In the genomic region with DNA sequence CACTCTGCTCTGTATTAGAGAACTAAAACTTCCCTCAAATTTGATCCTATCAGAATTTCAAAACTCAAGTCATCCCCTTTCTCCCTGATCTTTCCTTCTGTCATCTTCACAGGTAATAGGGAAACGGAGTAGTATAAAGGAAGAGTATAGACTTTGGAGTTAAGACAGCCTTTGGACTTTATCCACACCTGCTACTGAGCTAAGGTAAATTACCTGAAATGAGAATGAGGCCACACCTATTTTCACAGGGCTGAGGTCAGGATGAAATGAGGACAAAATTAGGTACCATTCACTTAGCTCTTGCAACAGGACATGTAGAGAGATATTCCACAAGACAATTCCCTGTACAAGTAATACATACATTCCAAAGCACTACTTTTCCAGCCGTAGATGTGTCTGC, we compare ENCODE assay signal across 21 cellular contexts.
A peak's percentile ranks its signal among the peaks of the same experiment; 100 is the strongest.
DNase-seq lines count a peak whose midpoint lies in the region; ATAC-seq and TF ChIP-seq lines count a peak whose summit lies in the region.
"Had no signal": no experiment of that assay in that cellular context is flagged by ENCODE, and none has a peak within 500 bp of the region (broad histone marks: within the 10 kb centered on the region; RNA-seq: fewer than 3 reads in every experiment).

No MANE protein-coding gene starts in this region.

- peak overlapping the region; percentile 16; the same call in 1 of the 2 replicates for H3K4me3 ChIP-seq in GM23338
- H3K4me3 ChIP-seq: GM12878, SK-N-MC had no signal

- no peak overlapping the region for H3K27ac ChIP-seq in GM23338 (ENCODE audit: low read depth)
- peak overlapping the region; percentile 77 for H3K27ac ChIP-seq in substantia nigra (ENCODE audit: low read depth, low read length, poor library complexity, severe bottlenecking)
- H3K27ac ChIP-seq: RWPE1, SK-N-MC had no signal

- peak overlapping the region; percentile 70 for H3K4me2 ChIP-seq in GM23338

- H2AFZ ChIP-seq in GM23338: no peak overlapping the region

- H3K4me3 Mint-ChIP-seq in GM23338 (peak overlapping the region; percentile 14; the same call in 1 of the 3 replicates), WTC11 (peak overlapping the region; percentile 3; the same call in 1 of the 2 replicates)
- H3K4me3 Mint-ChIP-seq: CD4-positive, alpha-beta memory T cell; IgD-negative memory B cell had no signal

- H3K27me3 Mint-ChIP-seq in GM23338 (ENCODE audit: insufficient read depth, low read depth, poor library complexity): no peaks in the 10 kb centered on the region
- no peaks in the 10 kb centered on the region for H3K27me3 Mint-ChIP-seq in WTC11 (ENCODE audit: low read depth)
- H3K27me3 Mint-ChIP-seq: CD4-positive, alpha-beta memory T cell; IgD-negative memory B cell had no signal

- H3F3A ChIP-seq in GM23338 (replicated peaks; ENCODE audit: low read depth): no peaks in the 10 kb centered on the region

- no peaks in the 10 kb centered on the region for H3K9me2 ChIP-seq in GM23338 (ENCODE audit: insufficient read depth)

- H3K36me3 Mint-ChIP-seq in GM23338 (ENCODE audit: low read depth) (no peaks in the 10 kb centered on the region), WTC11 (no peaks in the 10 kb centered on the region)

- peaks cover 100% of the 10 kb centered on the region for H3K79me2 ChIP-seq in GM23338 (replicated peaks; ENCODE audit: insufficient read depth)

- TF ChIP-seq CTCF in GM23338 (conservative IDR thresholded peaks at IDR 0.05; ENCODE audit: low read depth in 2 of 2): no peak
- no peak for TF ChIP-seq CTCF in WTC11 (IDR thresholded peaks at IDR 0.05)

- no peaks in the 10 kb centered on the region for H3K27me3 ChIP-seq in GM23338 (ENCODE audit: insufficient read depth)

- peaks cover 76% of the 10 kb centered on the region for H3K4me1 Mint-ChIP-seq in GM23338
- peaks cover 79% of the 10 kb centered on the region for H3K4me1 Mint-ChIP-seq in WTC11

- no peak for DNase-seq in GM23338 (ENCODE audit: low spot score)
- DNase-seq in WTC11 (ENCODE audit: low spot score): no peak
- DNase-seq in left lobe of liver (ENCODE audit: low spot score): no peak
- DNase-seq in substantia nigra (lab: John Stamatoyannopoulos, UW): no peak
- no peak for DNase-seq in NCI-H1092 treated with DMSO at 0.1 percent for 48 hours (lab: John Stamatoyannopoulos, UW)
- DNase-seq in NCI-H446 treated with DMSO at 0.1 percent for 48 hours (lab: John Stamatoyannopoulos, UW): no peak
- DNase-seq: Caco-2; CD4-positive, alpha-beta memory T cell; DMS 273 treated with DMSO at 0.1 percent for 48 hours; DMS79 treated with DMSO at 0.1 percent for 48 hours; NCI-H1417; NCI-H187; NCI-H510A treated with DMSO at 0.1 percent for 48 hours; NCI-H774; NK-92 treated with Interleukin-12 subunit alpha and Interleukin-12 subunit beta, amount 100 ng/mL, for 24 hours; SHP77 treated with DMSO at 0.1 percent for 48 hours had no signal

- peaks cover 98% of the 10 kb centered on the region for H3K4me1 ChIP-seq in GM23338 (ENCODE audit: insufficient read depth)

- no peaks in the 10 kb centered on the region for H3K36me3 ChIP-seq in GM23338 (ENCODE audit: insufficient read depth)

- CTCF ChIA-PET in WTC11 (lab: Charles Lee): interaction anchor here (0.5 to 2.3 kb wide), 4 partner anchors 18 to 310 kb away, joined by 3 to 7 read pairs (median 4); no protein-coding TSS in a partner anchor

- H4K20me1 ChIP-seq in GM23338 (replicated peaks; ENCODE audit: insufficient read depth): peaks cover 51% of the 10 kb centered on the region

- no peak overlapping the region for H3K27ac Mint-ChIP-seq in GM23338
- H3K27ac Mint-ChIP-seq in WTC11: peak overlapping the region; percentile 26
- H3K27ac Mint-ChIP-seq: IgD-negative memory B cell had no signal

- ATAC-seq in GM23338 (no peak), WTC11 (no peak), left lobe of liver (peak; percentile 36), HG02852 (IDR thresholded peaks at IDR 0.05; ENCODE audit: unreplicated experiment) (no peak)
- ATAC-seq: GM12878 had no signal

- H3K9me3 Mint-ChIP-seq in GM23338: no peaks in the 10 kb centered on the region
- H3K9me3 Mint-ChIP-seq in WTC11: no peaks in the 10 kb centered on the region
- H3K9me3 Mint-ChIP-seq: IgD-negative memory B cell had no signal

- POLR2A ChIA-PET in WTC11 (lab: Charles Lee): interaction anchor here (0.6 kb wide), 1 partner anchor 1141 kb away, joined by 3 read pairs; no protein-coding TSS in a partner anchor

TF ChIP-seq in GM23338, 12 proteins besides CTCF, POLR2A, EP300 and RAD21 (continues in another document):
- TF ChIP-seq EZH2 (IDR thresholded peaks at IDR 0.05; ENCODE audit: low read depth, unreplicated experiment) (no peak), STAT1 (IDR thresholded peaks at IDR 0.05; ENCODE audit: unreplicated experiment) (no peak), CREB1 (CRISPR knock-in tag; IDR thresholded peaks at IDR 0.05; ENCODE audit: low read depth) (no peak), EZH2phosphoT487 (IDR thresholded peaks at IDR 0.05; ENCODE audit: unreplicated experiment) (no peak), POLR2AphosphoS5 (IDR thresholded peaks at IDR 0.05; ENCODE audit: low read depth) (no peak), JUNB (IDR thresholded peaks at IDR 0.05; ENCODE audit: unreplicated experiment) (no peak)
- TF ChIP-seq, protein P1, sequence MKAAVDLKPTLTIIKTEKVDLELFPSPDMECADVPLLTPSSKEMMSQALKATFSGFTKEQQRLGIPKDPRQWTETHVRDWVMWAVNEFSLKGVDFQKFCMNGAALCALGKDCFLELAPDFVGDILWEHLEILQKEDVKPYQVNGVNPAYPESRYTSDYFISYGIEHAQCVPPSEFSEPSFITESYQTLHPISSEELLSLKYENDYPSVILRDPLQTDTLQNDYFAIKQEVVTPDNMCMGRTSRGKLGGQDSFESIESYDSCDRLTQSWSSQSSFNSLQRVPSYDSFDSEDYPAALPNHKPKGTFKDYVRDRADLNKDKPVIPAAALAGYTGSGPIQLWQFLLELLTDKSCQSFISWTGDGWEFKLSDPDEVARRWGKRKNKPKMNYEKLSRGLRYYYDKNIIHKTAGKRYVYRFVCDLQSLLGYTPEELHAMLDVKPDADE (IDR thresholded peaks at IDR 0.05): no peak

TF ChIP-seq in WTC11, 78 proteins besides CTCF, POLR2A, EP300 and RAD21:
- TF ChIP-seq, protein P2, sequence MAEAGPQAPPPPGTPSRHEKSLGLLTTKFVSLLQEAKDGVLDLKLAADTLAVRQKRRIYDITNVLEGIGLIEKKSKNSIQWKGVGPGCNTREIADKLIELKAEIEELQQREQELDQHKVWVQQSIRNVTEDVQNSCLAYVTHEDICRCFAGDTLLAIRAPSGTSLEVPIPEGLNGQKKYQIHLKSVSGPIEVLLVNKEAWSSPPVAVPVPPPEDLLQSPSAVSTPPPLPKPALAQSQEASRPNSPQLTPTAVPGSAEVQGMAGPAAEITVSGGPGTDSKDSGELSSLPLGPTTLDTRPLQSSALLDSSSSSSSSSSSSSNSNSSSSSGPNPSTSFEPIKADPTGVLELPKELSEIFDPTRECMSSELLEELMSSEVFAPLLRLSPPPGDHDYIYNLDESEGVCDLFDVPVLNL (CRISPR knock-in tag; IDR thresholded peaks at IDR 0.05; ENCODE audit: borderline replicate concordance, low read depth): no peak
- TF ChIP-seq ESRRA (CRISPR knock-in tag; IDR thresholded peaks at IDR 0.05; ENCODE audit: borderline replicate concordance) (no peak), NR3C1 (CRISPR knock-in tag; conservative IDR thresholded peaks at IDR 0.05; ENCODE audit: low read depth) (no peak), GRHL2 (CRISPR knock-in tag; IDR thresholded peaks at IDR 0.05; ENCODE audit: insufficient replicate concordance, severe bottlenecking) (no peak), PRRX2 (CRISPR knock-in tag; IDR thresholded peaks at IDR 0.05) (no peak), ETV6 (CRISPR knock-in tag; IDR thresholded peaks at IDR 0.05) (no peak), FOXP1 (CRISPR knock-in tag; IDR thresholded peaks at IDR 0.05; ENCODE audit: borderline replicate concordance) (no peak), ZNF671 (CRISPR knock-in tag; IDR thresholded peaks at IDR 0.05) (no peak), NFYB (CRISPR knock-in tag; conservative IDR thresholded peaks at IDR 0.05; ENCODE audit: low read depth) (no peak), CREM (CRISPR knock-in tag; IDR thresholded peaks at IDR 0.05) (no peak), OVOL2 (CRISPR knock-in tag; IDR thresholded peaks at IDR 0.05; ENCODE audit: borderline replicate concordance) (no peak)
- TF ChIP-seq, protein P3, sequence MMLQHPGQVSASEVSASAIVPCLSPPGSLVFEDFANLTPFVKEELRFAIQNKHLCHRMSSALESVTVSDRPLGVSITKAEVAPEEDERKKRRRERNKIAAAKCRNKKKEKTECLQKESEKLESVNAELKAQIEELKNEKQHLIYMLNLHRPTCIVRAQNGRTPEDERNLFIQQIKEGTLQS (CRISPR knock-in tag; conservative IDR thresholded peaks at IDR 0.05): no peak
